In genomic region chr7:97179454-97180104, GRCh38 we compare ENCODE assay signal across 8 cellular contexts.
DNase-seq lines count a peak whose midpoint lies in the region; ATAC-seq, FAIRE-seq and TF ChIP-seq lines count a peak whose summit lies in the region.

No MANE protein-coding gene starts in this region.

- peak; percentile 68 for TF ChIP-seq RAD21 in GM12878 (IDR thresholded peaks at IDR 0.05; ENCODE audit: insufficient read depth, low read depth, low read length)

- RAD21 ChIA-PET in GM12878 (lab: Charles Lee; ENCODE audit: unreplicated experiment), result interaction anchor here (1.0 to 1.3 kb wide), 7 partner anchors 9 to 75 kb away, joined by 3 to 8 read pairs (median 4); no protein-coding TSS in a partner anchor

- no peaks in the 10 kb centered on the region for H3K36me3 ChIP-seq in SJCRH30
- H3K36me3 ChIP-seq in GM12878 (ENCODE audit: control insufficient read depth in 2 of 2, insufficient read depth in 2 of 2, low read length in 1 of 2), result peaks cover 0 to 3% of the 10 kb centered on the region in 2 experiments; a peak in 1 of 4 replicates

- ATAC-seq in GM21447 (IDR thresholded peaks at IDR 0.05; ENCODE audit: unreplicated experiment) (peak; percentile 67), GM12878 (peak; percentile 89), HG03039 (IDR thresholded peaks at IDR 0.05; ENCODE audit: unreplicated experiment) (no peak)

- H2AFZ ChIP-seq in GM12878 (ENCODE audit: control insufficient read depth, low read depth, low read length), result no peak overlapping the region

- no peak overlapping the region for H3K9ac ChIP-seq in GM12878 (ENCODE audit: control insufficient read depth, insufficient read depth, low read length)

- TF ChIP-seq CTCF in LNCaP clone FGC (IDR thresholded peaks at IDR 0.05; ENCODE audit: control insufficient read depth, extremely low read depth, insufficient read depth) (peak; percentile 81), GM12878 (IDR thresholded peaks at IDR 0.05 in 2 of 3, conservative IDR thresholded peaks at IDR 0.05 in 1 of 3; ENCODE audit: control insufficient read depth in 2 of 3, extremely low read depth in 1 of 3, insufficient read depth in 1 of 3, low read depth in 3 of 3, low read length in 3 of 3) (peak; percentile 62 to 84 (median 71))

- no peaks in the 10 kb centered on the region for H3K79me2 ChIP-seq in GM12878 (ENCODE audit: control insufficient read depth, insufficient read depth, low read length)

- in situ Hi-C loops in GM12878 (cut with MboI), result loop anchor here (5.0 kb wide), 1 partner anchor 72 kb away; no protein-coding TSS in a partner anchor

- 4% methylated on average over 2 of the region's 2 CpGs for WGBS in GM12878 (ENCODE audit: insufficient coverage, insufficient replicate concordance, low lambda C conversion rate, missing lambda C conversion rate)

- H3K4me1 ChIP-seq in SJCRH30, result no peaks in the 10 kb centered on the region
- no peaks in the 10 kb centered on the region for H3K4me1 ChIP-seq in GM12878 (ENCODE audit: control insufficient read depth, insufficient read depth, low read length)

- no peaks in the 10 kb centered on the region for H3K27me3 ChIP-seq in SJCRH30
- no peaks in the 10 kb centered on the region for H3K27me3 ChIP-seq in GM12878 (replicated peaks in 1 of 2; ENCODE audit: control insufficient read depth in 2 of 2, insufficient read depth in 2 of 2, low read length in 1 of 2)

- POLR2A ChIA-PET in GM12878 (lab: Charles Lee), result interaction anchor here (0.6 kb wide), 1 partner anchor 75 kb away, joined by 3 read pairs; no protein-coding TSS in a partner anchor

- no peak for TF ChIP-seq POLR2A in GM12878 (IDR thresholded peaks at IDR 0.05; ENCODE audit: low read depth, low read length)

- SMC1A ChIA-PET in GM12878 (lab: Charles Lee; ENCODE audit: uncharacterized antibody, unreplicated experiment), result interaction anchor here (0.6 to 1.2 kb wide), 14 partner anchors 8 to 1180 kb away, joined by 3 to 19 read pairs (median 3); no protein-coding TSS in a partner anchor

- H3K4me3 ChIP-seq in LNCaP clone FGC (ENCODE audit: low read depth, low read length) (no peak overlapping the region), SJCRH30 (no peak overlapping the region), GM12878 (no peak overlapping the region)

- no peak overlapping the region for H3K4me2 ChIP-seq in GM12878 (ENCODE audit: control insufficient read depth, insufficient read depth)

- peak; percentile 13 for DNase-seq in DMS79 treated with DMSO at 0.1 percent for 48 hours (lab: John Stamatoyannopoulos, UW)
- peak; percentile 33 for DNase-seq in LNCaP clone FGC (ENCODE audit: low read depth)
- DNase-seq in SJCRH30, result peak; percentile 47 to 84
- peak; percentile 8 for DNase-seq in GM12878 (ENCODE audit: low read depth, low spot score)
- peak; percentile 12 for DNase-seq in iPS DF 19.7 (ENCODE audit: low read depth, low spot score)
- DNase-seq in stimulated activated CD4-positive, alpha-beta T cell treated with anti-CD3 and anti-CD28 coated beads, Interleukin-12 subunit alpha, Interleukin-12 subunit beta, amount 100 ng/mL, for 48 hours (ENCODE audit: low read depth in 2 of 3, low spot score in 1 of 3), result peak in 2 of 3 donors; percentile 18 to 42

- no peaks in the 10 kb centered on the region for H3K9me3 ChIP-seq in SJCRH30 (replicated peaks)
- no peaks in the 10 kb centered on the region for H3K9me3 ChIP-seq in GM12878 (replicated peaks; ENCODE audit: control insufficient read depth, insufficient read depth, low read length)

- CTCF ChIA-PET in GM12878 (lab: Yijun Ruan, JAX), result interaction anchor here (0.6 to 2.1 kb wide), 27 partner anchors 8 to 1263 kb away, joined by 3 to 20 read pairs (median 4); partner anchors contain the start of gene SDHAF3

- no TSS peak for BruUV-seq in GM12878 (replicated peaks; lab: Mats Ljungman, UMichigan)

- no peak for TF ChIP-seq EP300 in GM12878 (IDR thresholded peaks at IDR 0.05; ENCODE audit: borderline replicate concordance in 1 of 2, control insufficient read depth in 1 of 2, low read depth in 2 of 2, low read length in 2 of 2)

- intact Hi-C loops in GM12878 (cut with micrococcal nuclease; ENCODE audit: unreplicated experiment), result loop anchor here (1.0 to 2.0 kb wide), 2 partner anchors 35 to 75 kb away; no protein-coding TSS in a partner anchor

- no peak overlapping the region for H3K27ac ChIP-seq in SJCRH30
- H3K27ac ChIP-seq in GM12878 (ENCODE audit: control insufficient read depth, insufficient read depth), result no peak overlapping the region

- no peaks in the 10 kb centered on the region for H4K20me1 ChIP-seq in GM12878 (ENCODE audit: control insufficient read depth, insufficient read depth)

- FAIRE-seq in GM12878 (lab: Jason Lieb, UNC), result peak; percentile 81

TF ChIP-seq in GM12878, 131 proteins besides CTCF, POLR2A, EP300 and RAD21:
- TF ChIP-seq GATAD2B (conservative IDR thresholded peaks at IDR 0.05; ENCODE audit: low read depth) (no peak), SMC3 (IDR thresholded peaks at IDR 0.05; ENCODE audit: borderline replicate concordance, low read length) (peak; percentile 64), NBN (IDR thresholded peaks at IDR 0.05) (0 out of 2 replicates have a peak, but pooled peaks have one; percentile 38)

Comparison
In these comparisons a context has a peak if more than half of its experiments do, and no peak if none do; other contexts are left out.
1. DNase-seq: peak in every context shown above with its lines; median percentile 66 in SJCRH30; 33 in LNCaP clone FGC; 30 in stimulated activated CD4-positive, alpha-beta T cell treated with anti-CD3 and anti-CD28 coated beads, Interleukin-12 subunit alpha, Interleukin-12 subunit beta, amount 100 ng/mL, for 48 hours; 13 in DMS79 treated with DMSO at 0.1 percent for 48 hours; 12 in iPS DF 19.7; 8 in GM12878.